ENCODE assay signal across 16 cellular contexts in genomic region chr1:243440406-243440805, GRCh38.
"Had no signal": no experiment of that assay in that cellular context is flagged by ENCODE, and none has a peak within 500 bp of the region (broad histone marks: within the 10 kb centered on the region; RNA-seq: fewer than 3 reads in every experiment).

No MANE protein-coding gene starts in this region.

- H3K4me1 ChIP-seq: adrenal gland, upper lobe of right lung had no signal

- H3K4me3 ChIP-seq: adrenal gland, dorsolateral prefrontal cortex, lower lobe of right lung, thoracic aorta, upper lobe of right lung had no signal

- H3K27me3 ChIP-seq: adrenal gland, dorsolateral prefrontal cortex, upper lobe of right lung had no signal

- ATAC-seq: activated CD4-positive, CD25-positive, alpha-beta regulatory T cell treated with anti-CD3 and anti-CD28 coated beads, Interleukin-2, amount 50 U/mL, for 24 hours; activated naive CD4-positive, alpha-beta T cell treated with anti-CD3 and anti-CD28 coated beads, Interleukin-2, amount 50 U/mL, for 72 hours; left colon; lower lobe of right lung; natural killer cell; stimulated activated naive B cell treated with anti-CD40 and anti-IgM and Interleukin-4, amounts not matched to agents 10 μg/mL and 1 μg/mL and 100 μg/mL, for 72 hours; upper lobe of right lung had no signal

- H3K36me3 ChIP-seq: adrenal gland, thoracic aorta, upper lobe of right lung had no signal

- DNase-seq: activated CD4-positive, alpha-beta T cell treated with anti-CD3 and anti-CD28 coated beads, Interleukin-2, amount 50 U/mL, for 4 hours; activated gamma-delta T cell treated with Interleukin-2 at 50 U/mL for 16 hours; adrenal gland; caudate nucleus; dorsolateral prefrontal cortex; foreskin melanocyte; head of caudate nucleus; left colon; lower lobe of right lung; natural killer cell; stimulated activated naive B cell treated with anti-CD40 and anti-IgM and Interleukin-4, amounts not matched to agents 10 μg/mL and 1 μg/mL and 100 μg/mL, for 72 hours; T1000; upper lobe of right lung had no signal

- H3K9me3 ChIP-seq: adrenal gland, lower lobe of right lung, thoracic aorta, upper lobe of right lung had no signal

- H3K27ac ChIP-seq: adrenal gland, dorsolateral prefrontal cortex, lower lobe of right lung, thoracic aorta, upper lobe of right lung had no signal
